Comparison of ENCODE assay signal across 8 cellular contexts in the genomic region with DNA sequence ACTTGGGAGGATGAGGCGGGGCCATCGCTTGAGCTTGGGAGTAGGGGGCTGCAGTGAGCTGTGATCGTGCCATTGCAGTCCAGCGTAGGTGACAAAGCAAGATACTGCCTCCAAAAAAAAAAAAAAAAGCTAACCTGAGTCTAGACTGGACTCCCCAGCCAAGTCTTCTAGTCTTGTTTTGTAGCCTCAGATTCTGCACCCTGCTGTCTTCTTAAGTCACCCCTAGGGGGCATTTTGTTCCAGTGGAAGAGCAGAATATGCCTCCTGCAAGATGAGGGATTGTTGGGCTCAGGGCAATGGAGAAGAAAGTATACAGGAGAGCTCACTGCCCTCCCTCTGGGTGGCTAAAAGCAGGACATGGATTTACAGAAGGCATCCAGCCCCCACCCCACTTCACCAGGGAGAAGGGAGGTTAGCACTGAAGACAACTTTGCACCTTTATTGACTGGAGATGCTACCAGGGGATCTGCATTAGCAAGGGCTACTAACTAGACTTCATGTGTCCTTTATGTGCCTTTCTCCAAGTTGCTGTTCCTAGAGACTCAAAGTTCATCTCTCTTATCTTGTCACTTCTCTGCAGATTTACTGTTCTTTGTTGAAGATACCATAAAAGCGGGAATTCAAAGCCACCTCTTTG.
DNase-seq lines count a peak whose midpoint lies in the region; ATAC-seq lines count a peak whose summit lies in the region.

No MANE protein-coding gene starts in this region.

- H3K27ac Mint-ChIP-seq in activated naive CD4-positive, alpha-beta T cell treated with anti-CD3 and anti-CD28 coated beads, Interleukin-2, amount 10 ng/mL, durations not matched to agents 7 days and 5 days: no peak overlapping the region
- H3K27ac Mint-ChIP-seq in stimulated activated memory B cell treated with anti-CD40 and anti-IgM and Interleukin-4, amounts not matched to agents 10 μg/mL and 1 μg/mL and 100 μg/mL, for 72 hours: peak overlapping the region; percentile 21

- no peak for ATAC-seq in stimulated activated memory B cell treated with anti-CD40 and anti-IgM and Interleukin-4, amounts not matched to agents 10 μg/mL and 1 μg/mL and 100 μg/mL, for 72 hours

- H3K36me3 Mint-ChIP-seq in activated naive CD4-positive, alpha-beta T cell treated with anti-CD3 and anti-CD28 coated beads, Interleukin-2, amount 10 ng/mL, durations not matched to agents 7 days and 5 days: no peaks in the 10 kb centered on the region
- H3K36me3 Mint-ChIP-seq in stimulated activated memory B cell treated with anti-CD40 and anti-IgM and Interleukin-4, amounts not matched to agents 10 μg/mL and 1 μg/mL and 100 μg/mL, for 72 hours: no peaks in the 10 kb centered on the region

- H3K4me1 Mint-ChIP-seq in activated naive CD4-positive, alpha-beta T cell treated with anti-CD3 and anti-CD28 coated beads, Interleukin-2, amount 10 ng/mL, durations not matched to agents 7 days and 5 days: peaks cover 22% of the 10 kb centered on the region
- peaks cover 8% of the 10 kb centered on the region for H3K4me1 Mint-ChIP-seq in stimulated activated memory B cell treated with anti-CD40 and anti-IgM and Interleukin-4, amounts not matched to agents 10 μg/mL and 1 μg/mL and 100 μg/mL, for 72 hours

- peak; percentile 47 for DNase-seq in activated naive CD4-positive, alpha-beta T cell treated with anti-CD3 and anti-CD28 coated beads, Interleukin-2, amount 10 ng/mL, durations not matched to agents 7 days and 5 days
- no peak for DNase-seq in activated naive CD4-positive, alpha-beta T cell (lab: John Stamatoyannopoulos, UW)
- DNase-seq in HuH-7 (ENCODE audit: low spot score) (peak; percentile 82), SKM-1 treated with dmso at 0.1 percent for 144 hours (lab: John Stamatoyannopoulos, UW; ENCODE audit: unreplicated experiment) (peak; percentile 84), fibroblast of peridontal ligament (ENCODE audit: extremely low read depth) (peak; percentile 49), DMS114 treated with DMSO at 0.1 percent for 48 hours (lab: John Stamatoyannopoulos, UW; ENCODE audit: unreplicated experiment) (no peak), NCI-H2171 (lab: John Stamatoyannopoulos, UW) (no peak)

- H3K4me3 Mint-ChIP-seq in activated naive CD4-positive, alpha-beta T cell treated with anti-CD3 and anti-CD28 coated beads, Interleukin-2, amount 10 ng/mL, durations not matched to agents 7 days and 5 days: no peak overlapping the region
- H3K4me3 Mint-ChIP-seq in stimulated activated memory B cell treated with anti-CD40 and anti-IgM and Interleukin-4, amounts not matched to agents 10 μg/mL and 1 μg/mL and 100 μg/mL, for 72 hours: no peak overlapping the region

- H3K9me3 Mint-ChIP-seq in activated naive CD4-positive, alpha-beta T cell treated with anti-CD3 and anti-CD28 coated beads, Interleukin-2, amount 10 ng/mL, durations not matched to agents 7 days and 5 days: no peaks in the 10 kb centered on the region
- peaks cover 4% of the 10 kb centered on the region for H3K9me3 Mint-ChIP-seq in stimulated activated memory B cell treated with anti-CD40 and anti-IgM and Interleukin-4, amounts not matched to agents 10 μg/mL and 1 μg/mL and 100 μg/mL, for 72 hours

- CTCF ChIA-PET in activated naive CD4-positive, alpha-beta T cell treated with anti-CD3 and anti-CD28 coated beads, Interleukin-2, amount 10 ng/mL, durations not matched to agents 7 days and 5 days (lab: Charles Lee): interaction anchor here (1.0 to 5.3 kb wide), 11 partner anchors 10 to 42 kb away, joined by 3 to 29 read pairs (median 7); a partner anchor contains a TSS

- H3K27me3 Mint-ChIP-seq in activated naive CD4-positive, alpha-beta T cell treated with anti-CD3 and anti-CD28 coated beads, Interleukin-2, amount 10 ng/mL, durations not matched to agents 7 days and 5 days: peaks cover 79% of the 10 kb centered on the region
- H3K27me3 Mint-ChIP-seq in stimulated activated memory B cell treated with anti-CD40 and anti-IgM and Interleukin-4, amounts not matched to agents 10 μg/mL and 1 μg/mL and 100 μg/mL, for 72 hours: peaks cover 43% of the 10 kb centered on the region

Comparison
In these comparisons a context has a peak if more than half of its experiments do, and no peak if none do; other contexts are left out.
1. DNase-seq: peak in activated naive CD4-positive, alpha-beta T cell treated with anti-CD3 and anti-CD28 coated beads, Interleukin-2, amount 10 ng/mL, durations not matched to agents 7 days and 5 days (single experiment), HuH-7 (single experiment), SKM-1 treated with dmso at 0.1 percent for 144 hours (single experiment) and fibroblast of peridontal ligament (single experiment); none in activated naive CD4-positive, alpha-beta T cell (0 of 4), DMS114 treated with DMSO at 0.1 percent for 48 hours (single experiment) and NCI-H2171 (single experiment).